ENCODE assay signal across 11 cellular contexts in genomic region chr7:93119191-93119905, GRCh38. TPM values are rescaled to one million over a fixed set of nuclear protein-coding genes. Genes with fewer than 3 reads are reported as not detected.
DNase-seq lines count a peak whose midpoint lies in the region; ATAC-seq, FAIRE-seq and TF ChIP-seq lines count a peak whose summit lies in the region.
"Had no signal": no experiment of that assay in that cellular context is flagged by ENCODE, and none has a peak within 500 bp of the region (broad histone marks: within the 10 kb centered on the region; RNA-seq: fewer than 3 reads in every experiment).

No MANE protein-coding gene starts in this region.

- H2AFZ ChIP-seq in PC-9 (peak overlapping the region; percentile 68), endothelial cell of umbilical vein (ENCODE audit: low read depth, low read length) (peak overlapping the region; percentile 31)

- dilution Hi-C loops in endothelial cell of umbilical vein (cut with MboI; ENCODE audit: extremely low pct_ligation_motif_present, low sequenced_read_pairs) = no loop called here

- ATAC-seq in GM18909 (IDR thresholded peaks at IDR 0.05; ENCODE audit: poor library complexity, unreplicated experiment) = no peak
- ATAC-seq: psoas muscle had no signal

- peaks cover 31% of the 10 kb centered on the region for H3K4me1 Mint-ChIP-seq in T-helper 2 cell treated with Interferon-gamma antibody and Interleukin-4, amounts not matched to agents 5 μg/mL and 100 μg/mL, for 36 hours (ENCODE audit: low read depth)

- H3K79me2 ChIP-seq in PC-9 (ENCODE audit: low read depth) = 0 out of 2 replicates have a peak, but pooled peaks cover 5% of the 10 kb centered on the region
- H3K79me2 ChIP-seq in endothelial cell of umbilical vein (ENCODE audit: control insufficient read depth, insufficient read depth, low read length) = no peaks in the 10 kb centered on the region

- DNase-seq in T-helper 2 cell treated with Interferon-gamma antibody and Interleukin-4, amounts not matched to agents 5 μg/mL and 100 μg/mL, for 36 hours (ENCODE audit: low spot score) = no peak
- no peak for DNase-seq in T-helper 2 cell
- peak; percentile 59 to 90 for DNase-seq in PC-9
- DNase-seq in endothelial cell of umbilical vein (ENCODE audit: low read depth, low spot score) = no peak
- DNase-seq in caudate nucleus (lab: John Stamatoyannopoulos, UW) = no peak
- no peak for DNase-seq in kidney tubule cell (ENCODE audit: low spot score)
- DNase-seq: glutamatergic neuron, psoas muscle had no signal

- no peak overlapping the region for H3K9ac ChIP-seq in endothelial cell of umbilical vein (replicated peaks; ENCODE audit: extremely low read depth, insufficient read depth, low read length)
- H3K9ac ChIP-seq in skeletal muscle satellite cell (ENCODE audit: low read depth, low read length) = no peak overlapping the region

- H3K36me3 ChIP-seq in PC-9 (ENCODE audit: low read depth) (no peaks in the 10 kb centered on the region), endothelial cell of umbilical vein (ENCODE audit: control insufficient read depth in 2 of 2, extremely low read depth in 1 of 2, insufficient read depth in 2 of 2, low read length in 2 of 2) (no peaks in the 10 kb centered on the region), skeletal muscle satellite cell (ENCODE audit: insufficient read depth, low read length) (no peaks in the 10 kb centered on the region)

- peaks cover 3% of the 10 kb centered on the region for H3K27me3 Mint-ChIP-seq in T-helper 2 cell treated with Interferon-gamma antibody and Interleukin-4, amounts not matched to agents 5 μg/mL and 100 μg/mL, for 36 hours (ENCODE audit: low read depth)

- H4K20me1 ChIP-seq in PC-9 (ENCODE audit: insufficient read depth) (no peaks in the 10 kb centered on the region), endothelial cell of umbilical vein (replicated peaks; ENCODE audit: control insufficient read depth, extremely low read depth, insufficient read depth, low read length) (no peaks in the 10 kb centered on the region)

- intact Hi-C loops in PC-9 (cut with micrococcal nuclease; ENCODE audit: unreplicated experiment) = loop anchor here (2.0 to 10.0 kb wide), 5 partner anchors 27 to 355 kb away; no protein-coding TSS in a partner anchor
- intact Hi-C loops in endothelial cell of umbilical vein (cut with micrococcal nuclease) = no loop called here

- H3K9me3 ChIP-seq in PC-9 (ENCODE audit: insufficient read depth, low read depth) (peaks cover 16% of the 10 kb centered on the region; the same call in 1 of the 2 replicates), endothelial cell of umbilical vein (replicated peaks; ENCODE audit: control insufficient read depth, insufficient read depth, low read length) (no peaks in the 10 kb centered on the region), skeletal muscle satellite cell (replicated peaks; ENCODE audit: low read length) (no peaks in the 10 kb centered on the region)

- H3K9me2 ChIP-seq in PC-9 (ENCODE audit: insufficient read depth) = no peaks in the 10 kb centered on the region

- H3K4me3 Mint-ChIP-seq in T-helper 2 cell treated with Interferon-gamma antibody and Interleukin-4, amounts not matched to agents 5 μg/mL and 100 μg/mL, for 36 hours = no peak overlapping the region

- TF ChIP-seq CTCF in PC-9 (conservative IDR thresholded peaks at IDR 0.05) (no peak), endothelial cell of umbilical vein (IDR thresholded peaks at IDR 0.05; ENCODE audit: extremely low read depth in 1 of 2, insufficient read depth in 1 of 2, low read depth in 1 of 2, low read length in 2 of 2) (no peak)

- H3K9me1 ChIP-seq in endothelial cell of umbilical vein (replicated peaks; ENCODE audit: control insufficient read depth, extremely low read depth, insufficient read depth, low read length) = no peaks in the 10 kb centered on the region

- POLR2A ChIA-PET in PC-9 (lab: Charles Lee; ENCODE audit: unreplicated experiment) (no interaction called here), endothelial cell of umbilical vein (lab: Charles Lee) (no interaction called here)

- CTCF ChIA-PET in PC-9 (lab: Charles Lee) = interaction anchor here (0.5 kb wide), 1 partner anchor 1330 kb away, joined by 4 read pairs; no protein-coding TSS in a partner anchor
- CTCF ChIA-PET in endothelial cell of umbilical vein (lab: Charles Lee) = interaction anchor here (1.4 kb wide), 1 partner anchor 14 kb away, joined by 4 read pairs; no protein-coding TSS in a partner anchor

- H3K4me3 ChIP-seq in PC-9 (no peak overlapping the region), endothelial cell of umbilical vein (replicated peaks in 1 of 3; ENCODE audit: insufficient read depth in 1 of 3, low read depth in 1 of 3, low read length in 3 of 3) (no peak overlapping the region), skeletal muscle satellite cell (ENCODE audit: low read length) (no peak overlapping the region)
- H3K4me3 ChIP-seq: psoas muscle had no signal

- no peak for FAIRE-seq in endothelial cell of umbilical vein (lab: Jason Lieb, UNC)
- FAIRE-seq: colon had no signal

- peak overlapping the region; percentile 95 for H3K27ac ChIP-seq in PC-9
- H3K27ac ChIP-seq in endothelial cell of umbilical vein (ENCODE audit: insufficient read depth, low read depth, low read length) = no peak overlapping the region
- H3K27ac ChIP-seq in caudate nucleus (ENCODE audit: low read depth, low read length) = no peak overlapping the region
- H3K27ac ChIP-seq: psoas muscle had no signal

- peaks cover 24% of the 10 kb centered on the region for H3F3A ChIP-seq in PC-9 (ENCODE audit: insufficient read depth, low read depth)

- H3K4me2 ChIP-seq in PC-9 = peak overlapping the region; percentile 82
- no peak overlapping the region for H3K4me2 ChIP-seq in endothelial cell of umbilical vein (ENCODE audit: insufficient read depth, low read length)
- H3K4me2 ChIP-seq in skeletal muscle satellite cell (ENCODE audit: low read length) = peak overlapping the region; percentile 17

- peak overlapping the region; percentile 34 for H3K27ac Mint-ChIP-seq in T-helper 2 cell treated with Interferon-gamma antibody and Interleukin-4, amounts not matched to agents 5 μg/mL and 100 μg/mL, for 36 hours

- H3K9me3 Mint-ChIP-seq in T-helper 2 cell treated with Interferon-gamma antibody and Interleukin-4, amounts not matched to agents 5 μg/mL and 100 μg/mL, for 36 hours = peaks cover 44% of the 10 kb centered on the region

- H3K36me3 Mint-ChIP-seq in T-helper 2 cell treated with Interferon-gamma antibody and Interleukin-4, amounts not matched to agents 5 μg/mL and 100 μg/mL, for 36 hours (ENCODE audit: low read depth) = peaks cover 58% of the 10 kb centered on the region

- H3K27me3 ChIP-seq in PC-9 (ENCODE audit: insufficient read depth, low read depth) (no peaks in the 10 kb centered on the region), endothelial cell of umbilical vein (ENCODE audit: control insufficient read depth in 2 of 2, insufficient read depth in 2 of 2, low read length in 2 of 2) (no peaks in the 10 kb centered on the region), skeletal muscle satellite cell (ENCODE audit: control insufficient read depth, insufficient read depth, low read length) (no peaks in the 10 kb centered on the region)

- peaks cover 57% of the 10 kb centered on the region for H3K4me1 ChIP-seq in PC-9 (replicated peaks; ENCODE audit: insufficient read depth)
- peaks cover 10% of the 10 kb centered on the region for H3K4me1 ChIP-seq in endothelial cell of umbilical vein (ENCODE audit: control insufficient read depth, extremely low read depth, insufficient read depth, low read length)
- peaks cover 38% of the 10 kb centered on the region for H3K4me1 ChIP-seq in skeletal muscle satellite cell (ENCODE audit: control insufficient read depth, insufficient read depth, low read length)
- H3K4me1 ChIP-seq: psoas muscle had no signal

- no TSS peak for BruUV-seq in PC-9 (replicated peaks; lab: Mats Ljungman, UMichigan)
- no TSS peak for BruUV-seq in endothelial cell of umbilical vein (replicated peaks; lab: Mats Ljungman, UMichigan)

- no peak for TF ChIP-seq POLR2A in endothelial cell of umbilical vein (IDR thresholded peaks at IDR 0.05; ENCODE audit: low read depth, low read length)

TF ChIP-seq in endothelial cell of umbilical vein, 7 proteins besides CTCF, POLR2A, EP300 and RAD21 (continues in another document):
- TF ChIP-seq, protein P1, sequence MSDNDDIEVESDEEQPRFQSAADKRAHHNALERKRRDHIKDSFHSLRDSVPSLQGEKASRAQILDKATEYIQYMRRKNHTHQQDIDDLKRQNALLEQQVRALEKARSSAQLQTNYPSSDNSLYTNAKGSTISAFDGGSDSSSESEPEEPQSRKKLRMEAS (IDR thresholded peaks at IDR 0.05; ENCODE audit: insufficient read depth, insufficient read length) = no peak
- TF ChIP-seq JUN (IDR thresholded peaks at IDR 0.05; ENCODE audit: borderline replicate concordance, insufficient read depth, insufficient read length, low read depth) = no peak
- no peak for TF ChIP-seq MYC (IDR thresholded peaks at IDR 0.05; ENCODE audit: low read depth, low read length)
- TF ChIP-seq FOS (IDR thresholded peaks at IDR 0.05; ENCODE audit: borderline replicate concordance, insufficient read depth, low read length) = no peak
- no peak for TF ChIP-seq EZH2 (IDR thresholded peaks at IDR 0.05; ENCODE audit: borderline replicate concordance, low read depth, low read length, severe bottlenecking)
- TF ChIP-seq POLR2AphosphoS5 (IDR thresholded peaks at IDR 0.05; ENCODE audit: insufficient read depth, low read depth, low read length) = no peak

RNA-seq across cellular contexts. Expression of gene SAMD9, which starts 1.6 kb away (rescaled TPM):
- 7.0 and 12.1 TPM in 2 replicates for total RNA-seq in PC-9 (2021)
- 5.5 and 6.8 TPM in 2 replicates for total RNA-seq in endothelial cell of umbilical vein
- polyA plus RNA-seq in endothelial cell of umbilical vein = 0.68 and 0.92 TPM in 2 replicates
- polyA plus RNA-seq in endothelial cell of umbilical vein (2011; cell fraction: cytosol; rRNA removed) = 1.3 and 1.5 TPM in 2 replicates
- 2.4 and 2.6 TPM in 2 replicates for polyA plus RNA-seq in endothelial cell of umbilical vein (2011; cell fraction: nucleus; rRNA removed)
- 3.6 and 3.8 TPM in 2 replicates for polyA plus RNA-seq in endothelial cell of umbilical vein (2012)
- 2.3 and 2.4 TPM in 2 replicates for polyA minus RNA-seq in endothelial cell of umbilical vein
- 4.7 TPM for polyA minus RNA-seq in endothelial cell of umbilical vein (2011; cell fraction: cytosol; rRNA and poly(A)+ RNA removed)
- 3.2 and 4.2 TPM in 2 replicates for polyA minus RNA-seq in endothelial cell of umbilical vein (2011; cell fraction: nucleus; rRNA and poly(A)+ RNA removed)
- 15.0 and 19.0 TPM in 2 replicates for total RNA-seq in skeletal muscle satellite cell (2012; rRNA removed)

RNA-seq across cellular contexts. Expression of gene SAMD9L, which starts 28.8 kb away (rescaled TPM):
- total RNA-seq in PC-9 (2021) (3.6 and 4.1 TPM in 2 replicates), endothelial cell of umbilical vein (10.5 and 14.9 TPM in 2 replicates)
- polyA plus RNA-seq in endothelial cell of umbilical vein = 1.9 and 2.7 TPM in 2 replicates
- polyA plus RNA-seq in endothelial cell of umbilical vein (2011; cell fraction: cytosol; rRNA removed) = 1.9 and 2.5 TPM in 2 replicates
- polyA plus RNA-seq in endothelial cell of umbilical vein (2011; cell fraction: nucleus; rRNA removed) = 10.3 and 10.7 TPM in 2 replicates
- polyA plus RNA-seq in endothelial cell of umbilical vein (2012) = 9.8 and 10.7 TPM in 2 replicates
- polyA minus RNA-seq in endothelial cell of umbilical vein = 4.4 and 4.7 TPM in 2 replicates
- polyA minus RNA-seq in endothelial cell of umbilical vein (2011; cell fraction: cytosol; rRNA and poly(A)+ RNA removed) = 0.82 TPM
- 3.8 and 6.8 TPM in 2 replicates for polyA minus RNA-seq in endothelial cell of umbilical vein (2011; cell fraction: nucleus; rRNA and poly(A)+ RNA removed)
- 7.4 and 10.5 TPM in 2 replicates for total RNA-seq in skeletal muscle satellite cell (2012; rRNA removed)

Comparison
In these comparisons a context has a peak if more than half of its experiments do, and no peak if none do; other contexts are left out.
1. DNase-seq: peak in PC-9 (2 of 2); none in T-helper 2 cell treated with Interferon-gamma antibody and Interleukin-4, amounts not matched to agents 5 μg/mL and 100 μg/mL, for 36 hours (single experiment), T-helper 2 cell (0 of 5), endothelial cell of umbilical vein (single experiment), caudate nucleus (0 of 61) and kidney tubule cell (single experiment).